ENCODE assay signal across 1 cellular context in genomic region chr11:64888761-64889511, GRCh38.
TF ChIP-seq lines count a peak whose summit lies in the region.

No MANE protein-coding gene starts in this region.

TF ChIP-seq in HEK293, 187 proteins besides CTCF, POLR2A, EP300 and RAD21 (continued from another document):
- no peak for TF ChIP-seq ZNF280C (tag by site-specific recombination; IDR thresholded peaks at IDR 0.05)
- TF ChIP-seq PRDM10 (tag by site-specific recombination; IDR thresholded peaks at IDR 0.05) = peak; percentile 59
- no peak for TF ChIP-seq ZNF239 (tag by site-specific recombination; IDR thresholded peaks at IDR 0.05)
- peak; percentile 86 for TF ChIP-seq ZFHX2 (tag by site-specific recombination; conservative IDR thresholded peaks at IDR 0.05)
- TF ChIP-seq KLF1 (tag by site-specific recombination; IDR thresholded peaks at IDR 0.05) = peak; percentile 57; the same call in 1 of the 2 replicates
- peak; percentile 37; the same call in 1 of the 2 replicates for TF ChIP-seq ZNF600 (tag by site-specific recombination; IDR thresholded peaks at IDR 0.05)
- TF ChIP-seq EGR2 (tag by site-specific recombination; IDR thresholded peaks at IDR 0.05; ENCODE audit: low read depth) = peak; percentile 82
- TF ChIP-seq ZNF677 (tag by site-specific recombination; IDR thresholded peaks at IDR 0.05) = no peak
- TF ChIP-seq ZNF664 (tag by site-specific recombination; IDR thresholded peaks at IDR 0.05) = no peak
- no peak for TF ChIP-seq KLF10 (tag by site-specific recombination; IDR thresholded peaks at IDR 0.05)
- TF ChIP-seq ZNF768 (tag by site-specific recombination; IDR thresholded peaks at IDR 0.05) = no peak
TF ChIP-seq in HEK293: peak in this region for 11.
